Comparison of ENCODE assay signal across 19 cellular contexts in the genomic region with DNA sequence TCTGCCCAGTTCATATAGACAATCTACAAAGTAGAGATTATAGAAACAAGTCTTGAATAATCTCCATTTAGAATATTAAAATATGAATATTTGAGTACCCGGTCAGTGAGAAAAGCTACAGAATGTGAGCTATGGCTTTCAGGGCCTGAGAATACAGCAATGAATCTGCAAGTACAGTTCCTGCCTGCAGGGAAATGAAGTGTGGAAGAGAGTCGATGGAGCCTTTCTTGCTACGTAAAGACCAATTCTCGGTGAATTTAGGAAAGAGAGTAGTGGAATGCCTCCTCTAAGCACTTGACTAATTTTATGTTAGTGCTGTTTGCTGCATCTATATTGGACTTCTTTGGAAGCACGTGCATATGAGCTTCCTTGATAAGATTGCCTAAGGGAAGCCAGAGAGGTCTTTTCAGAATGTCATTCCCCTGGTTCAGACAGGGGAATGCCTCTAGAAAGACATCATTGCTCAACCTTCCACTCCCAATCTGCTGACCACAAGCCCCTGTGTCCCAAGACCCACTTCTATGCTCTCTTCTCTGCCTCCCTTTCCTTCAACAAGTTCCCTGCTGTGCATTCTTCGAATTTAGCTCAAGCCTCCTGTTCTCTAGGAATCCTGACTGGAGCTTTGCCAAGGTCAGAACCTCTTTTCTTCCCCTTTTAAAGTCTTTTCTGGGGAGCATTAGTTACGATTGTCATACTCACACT.
"Had no signal": no experiment of that assay in that cellular context is flagged by ENCODE, and none has a peak within 500 bp of the region (broad histone marks: within the 10 kb centered on the region; RNA-seq: fewer than 3 reads in every experiment).

No MANE protein-coding gene starts in this region.

- H3K27ac ChIP-seq: adrenal gland, cardiac muscle cell, dorsolateral prefrontal cortex, transverse colon had no signal

- H3K9me3 ChIP-seq: adrenal gland, transverse colon had no signal

- DNase-seq: activated CD4-positive, alpha-beta memory T cell treated with anti-CD3 and anti-CD28 coated beads for 36 hours; activated CD4-positive, alpha-beta T cell treated with anti-CD3 and anti-CD28 coated beads for 36 hours; activated CD8-positive, alpha-beta memory T cell treated with anti-CD3 and anti-CD28 coated beads, Interleukin-2, amount 10 ng/mL, durations not matched to agents 7 days and 5 days; activated effector memory CD4-positive, alpha-beta T cell treated with Interleukin-2 at 50 U/mL for 16 hours; activated T-cell treated with anti-CD3 and anti-CD28 coated beads, Interleukin-2, amount 50 U/mL, for 4 hours; adrenal gland; dorsolateral prefrontal cortex; hippocampal formation; kidney glomerular epithelial cell; occipital lobe; right cardiac atrium; stimulated activated CD4-positive, alpha-beta T cell treated with anti-CD3 and anti-CD28 coated beads, Interleukin-4, amount 100 ng/mL, for 4 hours; stimulated activated CD8-positive, alpha-beta memory T cell treated with anti-CD3 and anti-CD28 coated beads, Interleukin-4, amount 100 ng/mL, for 48 hours; stimulated activated naive CD8-positive, alpha-beta T cell treated with anti-CD3 and anti-CD28 coated beads, Interleukin-15, Interleukin-2, amounts not matched to agents 100 U/mL and 50 U/mL, for 24 hours; T-cell; T-helper 9 cell; transverse colon had no signal

- H3K36me3 ChIP-seq: adrenal gland, cardiac muscle cell, transverse colon had no signal

- H3K4me3 ChIP-seq: adrenal gland, cardiac muscle cell, dorsolateral prefrontal cortex, smooth muscle cell, transverse colon had no signal

- H3K27me3 ChIP-seq: adrenal gland, cardiac muscle cell, dorsolateral prefrontal cortex, transverse colon had no signal

- H3K4me1 ChIP-seq: adrenal gland, transverse colon had no signal

- ATAC-seq: activated CD4-positive, alpha-beta T cell treated with anti-CD3 and anti-CD28 coated beads for 36 hours; activated CD8-positive, alpha-beta memory T cell treated with anti-CD3 and anti-CD28 coated beads, Interleukin-2, amount 10 ng/mL, durations not matched to agents 7 days and 5 days; activated T-cell treated with anti-CD3 and anti-CD28 coated beads, Interleukin-2, amount 50 U/mL, for 4 hours; right cardiac atrium; stimulated activated naive CD8-positive, alpha-beta T cell treated with anti-CD3 and anti-CD28 coated beads, Interleukin-15, Interleukin-2, amounts not matched to agents 100 U/mL and 50 U/mL, for 24 hours; T-cell had no signal
